In the genomic region with DNA sequence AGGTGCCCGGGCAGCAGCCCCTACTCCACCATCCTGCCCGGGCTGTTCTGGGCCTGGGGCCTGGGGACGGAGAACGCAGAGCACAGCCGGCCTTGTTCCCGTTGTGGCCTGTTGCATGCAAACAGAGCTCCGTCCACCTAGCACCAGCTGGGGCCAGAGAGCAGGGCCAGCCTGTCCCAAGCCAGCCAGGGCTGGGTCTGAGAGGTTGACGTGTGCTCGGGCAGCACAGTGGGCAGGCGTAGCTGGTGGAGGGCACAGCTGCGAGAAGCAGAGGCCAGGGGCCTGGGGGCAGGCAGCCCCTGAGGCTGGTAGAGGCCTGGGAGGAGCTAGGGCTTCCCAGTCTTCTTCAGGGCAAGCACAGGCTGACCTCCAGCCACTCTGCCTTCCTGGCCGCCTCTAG, we compare ENCODE assay signal across 21 cellular contexts.
"Had no signal": no experiment of that assay in that cellular context is flagged by ENCODE, and none has a peak within 500 bp of the region (broad histone marks: within the 10 kb centered on the region; RNA-seq: fewer than 3 reads in every experiment).

No MANE protein-coding gene starts in this region.

- H3K4me1 ChIP-seq: gastrocnemius medialis, prostate gland, right atrium auricular region, thyroid gland, vagina had no signal

- H3K27me3 ChIP-seq: right atrium auricular region, thyroid gland, vagina had no signal

- H3K4me3 Mint-ChIP-seq: endodermal cell; mesothelial cell of epicardium; naive B cell; natural killer cell treated with Interleukin-12 subunit alpha and Interleukin-12 subunit beta and Interleukin-15 and Interleukin-18, amount 100 ng/mL, for 72 hours; neural crest cell; stimulated activated naive CD8-positive, alpha-beta T cell treated with anti-CD3 and anti-CD28 coated beads, Interleukin-15, amount 100 ng/mL, for 72 hours had no signal

- H3K9me3 Mint-ChIP-seq: endodermal cell; mesothelial cell of epicardium; naive B cell; natural killer cell treated with Interleukin-12 subunit alpha and Interleukin-12 subunit beta and Interleukin-15 and Interleukin-18, amount 100 ng/mL, for 72 hours; neural crest cell; stimulated activated naive CD8-positive, alpha-beta T cell treated with anti-CD3 and anti-CD28 coated beads, Interleukin-15, amount 100 ng/mL, for 72 hours had no signal

- H3K27ac Mint-ChIP-seq: endodermal cell; mesothelial cell of epicardium; natural killer cell treated with Interleukin-12 subunit alpha and Interleukin-12 subunit beta and Interleukin-15 and Interleukin-18, amount 100 ng/mL, for 72 hours had no signal

- H3K4me3 ChIP-seq: gastrocnemius medialis, mucosa of descending colon, prostate gland, right atrium auricular region, thyroid gland, vagina had no signal

- H3K36me3 ChIP-seq: gastrocnemius medialis, prostate gland, right atrium auricular region, thyroid gland, vagina had no signal

- H3K27me3 Mint-ChIP-seq: natural killer cell treated with Interleukin-12 subunit alpha and Interleukin-12 subunit beta and Interleukin-15 and Interleukin-18, amount 100 ng/mL, for 72 hours; stimulated activated naive CD8-positive, alpha-beta T cell treated with anti-CD3 and anti-CD28 coated beads, Interleukin-15, amount 100 ng/mL, for 72 hours had no signal

- H3K36me3 Mint-ChIP-seq: mesothelial cell of epicardium; naive B cell; natural killer cell treated with Interleukin-12 subunit alpha and Interleukin-12 subunit beta and Interleukin-15 and Interleukin-18, amount 100 ng/mL, for 72 hours had no signal

- H3K27ac ChIP-seq: epithelial cell of prostate, gastrocnemius medialis, prostate gland, right atrium auricular region, thyroid gland, vagina had no signal

- DNase-seq: effector CD8-positive, alpha-beta T cell; endodermal cell; foreskin fibroblast; gastrocnemius medialis; mesenchymal stem cell; naive B cell; stimulated activated CD8-positive, alpha-beta memory T cell treated with anti-CD3 and anti-CD28 coated beads, Interleukin-4, amount 100 ng/mL, for 48 hours; stimulated activated naive CD4-positive, alpha-beta T cell; stimulated activated naive CD8-positive, alpha-beta T cell treated with anti-CD3 and anti-CD28 coated beads, Interleukin-15, amount 100 ng/mL, for 72 hours; thyroid gland; trophoblast cell had no signal

- ATAC-seq: esophagus mucosa; gastrocnemius medialis; natural killer cell treated with Interleukin-12 subunit alpha and Interleukin-12 subunit beta and Interleukin-15 and Interleukin-18, amount 100 ng/mL, for 72 hours; sciatic nerve; stimulated activated naive CD8-positive, alpha-beta T cell treated with anti-CD3 and anti-CD28 coated beads, Interleukin-15, amount 100 ng/mL, for 72 hours had no signal

- H3K9me3 ChIP-seq: gastrocnemius medialis, mucosa of descending colon, prostate gland, right atrium auricular region, thyroid gland, vagina had no signal
